In the genomic region with DNA sequence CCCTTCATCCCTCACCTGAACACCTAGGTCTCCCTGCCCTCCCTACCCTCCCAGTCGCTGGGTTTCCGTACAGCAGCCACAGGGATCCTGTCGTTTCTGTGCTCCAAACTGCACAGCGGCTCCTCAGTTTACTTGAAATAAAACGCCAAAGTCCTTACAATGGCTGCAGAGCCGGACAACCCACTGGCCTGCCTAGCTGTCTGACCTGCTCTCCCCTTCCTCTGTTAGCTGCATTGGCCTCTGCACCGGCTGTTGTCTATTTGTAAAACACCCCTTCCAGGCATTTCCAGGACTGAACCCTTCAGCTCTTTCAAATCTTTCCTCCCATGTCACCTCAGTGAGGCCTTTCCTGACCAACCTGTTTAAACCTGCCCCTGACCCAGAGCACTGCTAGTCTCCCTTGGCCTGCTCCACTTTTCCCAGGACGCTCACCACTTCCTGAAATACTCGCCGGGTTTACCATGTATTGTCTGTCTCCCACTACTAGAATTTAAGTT, we compare ENCODE assay signal across 8 cellular contexts. TPM values are rescaled to one million over a fixed set of nuclear protein-coding genes. Genes with fewer than 3 reads are reported as not detected.
DNase-seq lines count a peak whose midpoint lies in the region; ATAC-seq and TF ChIP-seq lines count a peak whose summit lies in the region.

No MANE protein-coding gene starts in this region.

- no peak for TF ChIP-seq POLR2A in adrenal gland (IDR thresholded peaks at IDR 0.05)
- no peak for TF ChIP-seq POLR2A in vagina (IDR thresholded peaks at IDR 0.05)

- H3K9me3 ChIP-seq in heart right ventricle = no peaks in the 10 kb centered on the region
- no peaks in the 10 kb centered on the region for H3K9me3 ChIP-seq in adrenal gland (replicated peaks in 1 of 3)
- H3K9me3 ChIP-seq in mononuclear cell (ENCODE audit: low read depth, low read length) = no peaks in the 10 kb centered on the region
- no peaks in the 10 kb centered on the region for H3K9me3 ChIP-seq in vagina

- TF ChIP-seq CTCF in heart right ventricle (IDR thresholded peaks at IDR 0.05) = no peak
- no peak for TF ChIP-seq CTCF in adrenal gland (IDR thresholded peaks at IDR 0.05)
- no peak for TF ChIP-seq CTCF in vagina (IDR thresholded peaks at IDR 0.05)

- H3K36me3 ChIP-seq in heart right ventricle = peaks cover 0 to 17% (median 0%) of the 10 kb centered on the region in 9 donors
- H3K36me3 ChIP-seq in adrenal gland (replicated peaks in 1 of 2) = no peaks in the 10 kb centered on the region
- no peaks in the 10 kb centered on the region for H3K36me3 ChIP-seq in vagina

- intact Hi-C loops in heart right ventricle (cut with DNase I) (loop anchor here in 3 of 10 donors (2.0 to 10.0 kb wide), 5 partner anchors 19 to 433 kb away; a partner anchor contains a TSS), left ventricle myocardium superior (cut with micrococcal nuclease) (no loop called here), adrenal gland (cut with DNase I) (no loop called here), vagina (cut with DNase I) (no loop called here)

- H3K4me3 ChIP-seq in heart right ventricle = peak overlapping the region in 9 of 10 donors; percentile 45 to 79 (median 76)
- H3K4me3 ChIP-seq in adrenal gland = peak overlapping the region in 1 of 4 donors; percentile 66
- peak overlapping the region; percentile 59 for H3K4me3 ChIP-seq in mononuclear cell (ENCODE audit: low read length)
- H3K4me3 ChIP-seq in vagina = peak overlapping the region; percentile 64 to 73

- ATAC-seq in heart right ventricle (no peak), left ventricle myocardium superior (no peak)

- H3K27ac ChIP-seq in heart right ventricle = peak overlapping the region; percentile 97 to 100 (median 99)
- peak overlapping the region in 4 of 5 donors; percentile 93 to 99 (median 96) for H3K27ac ChIP-seq in adrenal gland
- peak overlapping the region; percentile 99 for H3K27ac ChIP-seq in vagina

- WGBS in heart right ventricle, 2 donors = 70 to 71% methylated on average over 10 of the region's 10 CpGs
- WGBS in adrenal gland, 4 donors = 77 to 83% (median 78%) methylated on average over 10 of the region's 10 CpGs

- no peaks in the 10 kb centered on the region for H3K27me3 ChIP-seq in heart right ventricle
- no peaks in the 10 kb centered on the region for H3K27me3 ChIP-seq in adrenal gland
- no peaks in the 10 kb centered on the region for H3K27me3 ChIP-seq in mononuclear cell (ENCODE audit: insufficient read depth, low read length)
- H3K27me3 ChIP-seq in vagina = no peaks in the 10 kb centered on the region

- H3K4me1 ChIP-seq in heart right ventricle = peaks cover 19 to 85% (median 60%) of the 10 kb centered on the region in 9 donors
- peaks cover 37 to 38% of the 10 kb centered on the region in 2 donors for H3K4me1 ChIP-seq in adrenal gland (replicated peaks in 1 of 2)
- H3K4me1 ChIP-seq in mononuclear cell (ENCODE audit: insufficient read depth, low read length) = peaks cover 72% of the 10 kb centered on the region
- H3K4me1 ChIP-seq in vagina = peaks cover 46% of the 10 kb centered on the region

- no peak for DNase-seq in heart right ventricle
- DNase-seq in left ventricle myocardium superior = no peak
- DNase-seq in adrenal gland = peak in 3 of 7 donors; percentile 11 to 56 (median 30)
- no peak for DNase-seq in vagina (ENCODE audit: extremely low spot score in 2 of 2)
- DNase-seq in SKM-1 treated with dmso at 0.1 percent for 144 hours (lab: John Stamatoyannopoulos, UW; ENCODE audit: unreplicated experiment) = no peak
- no peak for DNase-seq in germinal center (ENCODE audit: low spot score)
- DNase-seq in NCI-H69 (lab: John Stamatoyannopoulos, UW) = no peak

RNA-seq across cellular contexts. Expression of a gene that starts 9.1 kb away (rescaled TPM):
- total RNA-seq in heart right ventricle (100 to 1,000 TPM in 2 of 10 donors, 10 to 100 TPM in 8; 50.1 to 118 (median 59.7) TPM), left ventricle myocardium superior (67.0 TPM), adrenal gland (100 to 1,000 TPM; 117 to 224 (median 152) TPM), mononuclear cell (119 TPM), vagina (152 TPM)
- polyA plus RNA-seq in heart right ventricle (100 to 1,000 TPM in 1 of 2 donors, 10 to 100 TPM in 1; 71.7 to 127 TPM), adrenal gland (100 to 1,000 TPM in 1 of 3 donors, 10 to 100 TPM in 2; 46.8 to 144 (median 62.7) TPM)

RNA-seq across cellular contexts. Expression of a gene that starts 49.4 kb away (rescaled TPM):
- total RNA-seq in heart right ventricle (10 to 100 TPM; 11.3 to 17.6 (median 13.6) TPM), left ventricle myocardium superior (15.2 TPM), adrenal gland (10 to 100 TPM in 7 of 8 donors, 1 to 10 TPM in 1; 8.5 to 23.6 (median 14.8) TPM), mononuclear cell (9.4 TPM), vagina (22.3 TPM)
- polyA plus RNA-seq in heart right ventricle (10 to 100 TPM in 1 of 2 donors, 1 to 10 TPM in 1; 6.4 to 24.9 TPM), adrenal gland (10 to 100 TPM; 17.5 to 39.7 (median 25.1) TPM)
